ENCODE assay signal across 18 cellular contexts in genomic region chr10:94129393-94130130, GRCh38.
DNase-seq lines count a peak whose midpoint lies in the region; ATAC-seq, FAIRE-seq and TF ChIP-seq lines count a peak whose summit lies in the region.
"Had no signal": no experiment of that assay in that cellular context is flagged by ENCODE, and none has a peak within 500 bp of the region (broad histone marks: within the 10 kb centered on the region; RNA-seq: fewer than 3 reads in every experiment).

No MANE protein-coding gene starts in this region.

- no peaks in the 10 kb centered on the region for H3K36me3 ChIP-seq in H7 (replicated peaks; ENCODE audit: control insufficient read depth, insufficient read depth, low read length)
- H3K36me3 ChIP-seq: vagina had no signal

- no peak for TF ChIP-seq POLR2A in H54 (IDR thresholded peaks at IDR 0.05; ENCODE audit: low read depth, low read length)

- no peaks in the 10 kb centered on the region for H3K4me1 ChIP-seq in foreskin keratinocyte

- H3K27ac ChIP-seq in foreskin keratinocyte = no peak overlapping the region
- H3K27ac ChIP-seq: dorsolateral prefrontal cortex, vagina had no signal

- no peak overlapping the region for H3K4me3 ChIP-seq in H7 (ENCODE audit: insufficient read depth, low read depth, low read length)
- H3K4me3 ChIP-seq: dorsolateral prefrontal cortex, K562, vagina had no signal

- ATAC-seq in foreskin keratinocyte = peak; percentile 41
- ATAC-seq: K562; naive thymus-derived CD8-positive, alpha-beta T cell; stimulated activated memory B cell treated with anti-CD40 and anti-IgM and Interleukin-4, amounts not matched to agents 10 μg/mL and 1 μg/mL and 100 μg/mL, for 72 hours had no signal

- no peak for TF ChIP-seq CTCF in foreskin keratinocyte (conservative IDR thresholded peaks at IDR 0.05)

- H3K27me3 ChIP-seq in foreskin keratinocyte (no peaks in the 10 kb centered on the region), H7 (ENCODE audit: control insufficient read depth, insufficient read depth, low read length) (no peaks in the 10 kb centered on the region)
- H3K27me3 ChIP-seq: dorsolateral prefrontal cortex, vagina had no signal

- DNase-seq in H54 (ENCODE audit: insufficient read length, low spot score) (peak; percentile 71), amniotic epithelial cell (ENCODE audit: low read depth) (peak; percentile 79), foreskin keratinocyte (peak in 1 of 2 donors; percentile 41), urothelium cell line (ENCODE audit: low spot score) (peak; percentile 40), NCI-H526 treated with DMSO at 0.1 percent for 48 hours (lab: John Stamatoyannopoulos, UW) (no peak), NCI-H1694 (lab: John Stamatoyannopoulos, UW) (no peak), H7 (no peak)
- DNase-seq: activated CD4-positive, alpha-beta T cell treated with anti-CD3 and anti-CD28 coated beads for 48 hours; activated T-cell treated with anti-CD3 and anti-CD28 coated beads, Interleukin-2, amount 50 U/mL, for 24 hours; dorsolateral prefrontal cortex; immature natural killer cell; naive thymus-derived CD8-positive, alpha-beta T cell; NCI-H1417 treated with DMSO at 0.1 percent for 48 hours; NCI-H526 had no signal

- FAIRE-seq in H54 (lab: Jason Lieb, UNC) (peak; percentile 87), urothelium cell line (lab: Jason Lieb, UNC) (no peak)
- FAIRE-seq: frontal cortex, K562 had no signal

Comparison
In these comparisons a context has a peak if more than half of its experiments do, and no peak if none do; other contexts are left out.
1. DNase-seq: peak in H54 (single experiment), amniotic epithelial cell (single experiment) and urothelium cell line (single experiment); none in NCI-H526 treated with DMSO at 0.1 percent for 48 hours (single experiment), NCI-H1694 (single experiment) and H7 (single experiment).